Comparison of ENCODE assay signal across 13 cellular contexts in genomic region chr1:226443439-226443838, GRCh38.
DNase-seq lines count a peak whose midpoint lies in the region; ATAC-seq, FAIRE-seq and TF ChIP-seq lines count a peak whose summit lies in the region.
"Had no signal": no experiment of that assay in that cellular context is flagged by ENCODE, and none has a peak within 500 bp of the region (broad histone marks: within the 10 kb centered on the region; RNA-seq: fewer than 3 reads in every experiment).

No MANE protein-coding gene starts in this region.

- TF ChIP-seq CTCF in epithelial cell of esophagus (IDR thresholded peaks at IDR 0.05; ENCODE audit: insufficient read depth, low read depth, low read length, missing control alignments) (no peak), retinal pigment epithelial cell (conservative IDR thresholded peaks at IDR 0.05; ENCODE audit: low read depth, low read length) (no peak), tibial artery (IDR thresholded peaks at IDR 0.05) (no peak)

- FAIRE-seq in RCC 7860 (lab: Jason Lieb, UNC) = no peak

- ATAC-seq in GM21737 (IDR thresholded peaks at IDR 0.05; ENCODE audit: unreplicated experiment) = no peak
- ATAC-seq: right lobe of liver had no signal

- no peak overlapping the region for H3K4me3 ChIP-seq in epithelial cell of esophagus (ENCODE audit: low read length)
- no peak overlapping the region for H3K4me3 ChIP-seq in retinal pigment epithelial cell (ENCODE audit: low read length)
- no peak overlapping the region for H3K4me3 ChIP-seq in tibial artery
- H3K4me3 ChIP-seq: right lobe of liver had no signal

- no peak overlapping the region for H3K27ac ChIP-seq in tibial artery
- H3K27ac ChIP-seq: HL-60, right lobe of liver had no signal

- peaks cover 0 to 9% of the 10 kb centered on the region in 2 donors for H3K27me3 ChIP-seq in tibial artery
- H3K27me3 ChIP-seq: right lobe of liver had no signal

- peak; percentile 36 for DNase-seq in GM03348 (ENCODE audit: low spot score)
- peak; percentile 78 for DNase-seq in RCC 7860 (ENCODE audit: low spot score)
- DNase-seq in epithelial cell of esophagus (ENCODE audit: low read depth) = peak; percentile 87
- peak; percentile 42 for DNase-seq in retinal pigment epithelial cell (ENCODE audit: low read depth)
- DNase-seq in tibial artery = no peak
- DNase-seq in stimulated activated CD8-positive, alpha-beta memory T cell treated with anti-CD3 and anti-CD28 coated beads, Interleukin-4, amount 100 ng/mL, for 48 hours = no peak
- DNase-seq: activated naive CD8-positive, alpha-beta T cell treated with anti-CD3 and anti-CD28 coated beads for 36 hours; Caco-2; glutamatergic neuron; NCI-H526; right lobe of liver had no signal

- no peaks in the 10 kb centered on the region for H3K36me3 ChIP-seq in tibial artery
- H3K36me3 ChIP-seq: right lobe of liver had no signal

- no peaks in the 10 kb centered on the region for H3K9me3 ChIP-seq in tibial artery
- H3K9me3 ChIP-seq: Caco-2, right lobe of liver had no signal

- intact Hi-C loops in tibial artery (cut with DNase I; ENCODE audit: low total_unique reads) = no loop called here

- H3K4me1 ChIP-seq in tibial artery = no peaks in the 10 kb centered on the region
- H3K4me1 ChIP-seq: Caco-2, right lobe of liver had no signal

Comparison
In these comparisons a context has a peak if more than half of its experiments do, and no peak if none do; other contexts are left out.
1. DNase-seq: peak in GM03348 (single experiment), RCC 7860 (single experiment), epithelial cell of esophagus (single experiment) and retinal pigment epithelial cell (single experiment); none in tibial artery (0 of 2) and stimulated activated CD8-positive, alpha-beta memory T cell treated with anti-CD3 and anti-CD28 coated beads, Interleukin-4, amount 100 ng/mL, for 48 hours (single experiment).